Comparison of ENCODE assay signal across 7 cellular contexts in the genomic region with DNA sequence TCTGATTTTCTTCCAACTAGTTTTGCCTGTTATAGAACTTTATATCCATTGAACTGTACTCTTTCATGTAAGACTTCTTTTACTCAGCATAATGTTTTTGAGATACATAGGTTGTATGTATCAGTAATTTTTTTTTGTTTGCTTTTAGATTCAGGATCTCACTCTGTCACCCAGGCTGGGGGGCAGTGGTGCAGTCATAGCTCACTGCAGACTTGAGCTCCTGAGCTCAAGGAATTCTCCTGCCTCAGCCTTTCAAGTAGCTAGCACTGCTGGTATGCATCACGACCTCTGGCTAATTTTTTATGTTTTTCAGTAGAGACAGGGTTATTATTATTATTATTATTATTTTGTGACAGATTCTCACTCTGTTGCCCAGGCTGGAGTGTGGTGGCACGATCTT.
DNase-seq lines count a peak whose midpoint lies in the region; ATAC-seq and TF ChIP-seq lines count a peak whose summit lies in the region.

No MANE protein-coding gene starts in this region.

- H3K27ac ChIP-seq in GM23338 (ENCODE audit: low read depth) (no peak overlapping the region), SK-N-MC (no peak overlapping the region), skin epidermis (peak overlapping the region in 13 of 21 experiments; percentile 43 to 86 (median 74))

- peaks cover 5% of the 10 kb centered on the region for H3K4me1 Mint-ChIP-seq in GM23338

- H3K27ac Mint-ChIP-seq in GM23338, result no peak overlapping the region

- H3K79me2 ChIP-seq in GM23338 (replicated peaks; ENCODE audit: insufficient read depth), result no peaks in the 10 kb centered on the region

- H3K4me1 ChIP-seq in GM23338 (ENCODE audit: insufficient read depth), result peaks cover 4% of the 10 kb centered on the region; the same call in 1 of the 2 replicates

- H4K20me1 ChIP-seq in GM23338 (replicated peaks; ENCODE audit: insufficient read depth), result no peaks in the 10 kb centered on the region

- peaks cover 2% of the 10 kb centered on the region for H3K27me3 Mint-ChIP-seq in GM23338 (ENCODE audit: insufficient read depth, low read depth, poor library complexity)

- no peaks in the 10 kb centered on the region for H3K9me2 ChIP-seq in GM23338 (ENCODE audit: insufficient read depth)

- H3K9ac ChIP-seq in SK-N-MC (ENCODE audit: insufficient read length), result no peak overlapping the region

- H3K4me3 ChIP-seq in GM23338 (peak overlapping the region; percentile 62), SK-N-MC (peak overlapping the region; percentile 78), foreskin fibroblast (ENCODE audit: low read depth in 1 of 2, low read length in 2 of 2) (peak overlapping the region; percentile 59 to 61), skin epidermis (peak overlapping the region; percentile 49 to 74 (median 63))

- 0 out of 3 replicates have a peak, but pooled peaks have one; percentile 6 for ATAC-seq in GM23338

- H3K9me3 ChIP-seq in SK-N-MC (ENCODE audit: low read depth, low read length), result no peaks in the 10 kb centered on the region

- H3K9me3 Mint-ChIP-seq in GM23338, result peaks cover 9% of the 10 kb centered on the region; the same call in 2 of the 3 replicates

- DNase-seq in GM23338 (ENCODE audit: low spot score) (peak; percentile 8), SK-N-MC (ENCODE audit: low read depth, low spot score) (no peak), foreskin fibroblast (peak in 1 of 2 donors; percentile 3), AML-193 (lab: John Stamatoyannopoulos, UW) (no peak), epidermal melanocyte (ENCODE audit: insufficient read length, low spot score) (no peak), SW 1271 (lab: John Stamatoyannopoulos, UW) (no peak)

- peak overlapping the region; percentile 97 for H2AFZ ChIP-seq in GM23338

- H3K4me2 ChIP-seq in GM23338, result peak overlapping the region; percentile 73

- no peaks in the 10 kb centered on the region for H3K27me3 ChIP-seq in GM23338 (ENCODE audit: insufficient read depth)

- no peaks in the 10 kb centered on the region for H3K36me3 Mint-ChIP-seq in GM23338 (ENCODE audit: low read depth)

- peak overlapping the region; percentile 80 for H3K4me3 Mint-ChIP-seq in GM23338

- no peaks in the 10 kb centered on the region for H3F3A ChIP-seq in GM23338 (replicated peaks; ENCODE audit: low read depth)

- no peaks in the 10 kb centered on the region for H3K36me3 ChIP-seq in GM23338 (ENCODE audit: insufficient read depth)
- no peaks in the 10 kb centered on the region for H3K36me3 ChIP-seq in SK-N-MC (ENCODE audit: insufficient read depth, low read length)

- TF ChIP-seq CTCF in GM23338 (conservative IDR thresholded peaks at IDR 0.05; ENCODE audit: low read depth in 2 of 2), result no peak
- TF ChIP-seq CTCF in foreskin fibroblast (IDR thresholded peaks at IDR 0.05; ENCODE audit: low read depth, low read length), result no peak

TF ChIP-seq in GM23338, 12 proteins besides CTCF, POLR2A, EP300 and RAD21:
- no peak for TF ChIP-seq ETS1 (IDR thresholded peaks at IDR 0.05)

Comparison
In these comparisons a context has a peak if more than half of its experiments do, and no peak if none do; other contexts are left out.
1. H3K27ac ChIP-seq: peak in skin epidermis (13 of 21); none in GM23338 (single experiment) and SK-N-MC (single experiment).
2. Peak in every context shown above with its lines, with median percentiles within 50 percentile points of each other: H3K4me3 ChIP-seq.